In the genomic region with DNA sequence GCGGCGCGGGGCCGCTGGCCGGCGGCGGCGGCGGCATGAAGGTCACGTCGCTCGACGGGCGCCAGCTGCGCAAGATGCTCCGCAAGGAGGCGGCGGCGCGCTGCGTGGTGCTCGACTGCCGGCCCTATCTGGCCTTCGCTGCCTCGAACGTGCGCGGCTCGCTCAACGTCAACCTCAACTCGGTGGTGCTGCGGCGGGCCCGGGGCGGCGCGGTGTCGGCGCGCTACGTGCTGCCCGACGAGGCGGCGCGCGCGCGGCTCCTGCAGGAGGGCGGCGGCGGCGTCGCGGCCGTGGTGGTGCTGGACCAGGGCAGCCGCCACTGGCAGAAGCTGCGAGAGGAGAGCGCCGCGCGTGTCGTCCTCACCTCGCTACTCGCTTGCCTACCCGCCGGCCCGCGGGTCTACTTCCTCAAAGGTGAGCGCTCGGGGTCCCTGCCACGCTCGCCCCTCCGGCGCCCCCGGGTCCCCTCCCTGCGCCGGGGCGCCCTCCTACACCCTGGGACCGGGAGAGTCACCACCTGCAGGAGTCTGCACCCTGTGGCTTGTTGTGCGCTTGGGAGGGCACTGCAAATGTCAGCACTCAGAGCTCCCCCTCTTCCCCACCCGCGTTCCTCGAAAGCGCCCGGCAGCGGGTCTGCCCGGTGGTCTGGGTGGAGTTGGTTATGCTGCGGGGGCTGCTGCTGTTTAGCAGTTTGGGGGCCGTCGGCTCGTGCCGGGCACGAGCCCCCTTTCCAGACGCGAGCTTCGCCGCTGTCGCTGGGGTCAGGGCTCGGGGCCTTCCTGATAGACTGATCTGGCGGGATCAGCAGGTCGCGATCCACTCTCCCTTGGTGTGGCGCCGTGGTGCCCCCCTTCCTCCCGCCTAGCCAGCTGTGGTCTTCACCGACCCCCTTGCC, we compare ENCODE assay signal across 8 cellular contexts. TPM values are rescaled to one million over a fixed set of nuclear protein-coding genes. Genes with fewer than 3 reads are reported as not detected.
A peak's percentile ranks its signal among the peaks of the same experiment; 100 is the strongest.
DNase-seq lines count a peak whose midpoint lies in the region; ATAC-seq and TF ChIP-seq lines count a peak whose summit lies in the region.

No MANE protein-coding gene starts in this region.

- intact Hi-C loops in esophagus squamous epithelium (cut with DNase I): loop anchor here (5.0 kb wide), 1 partner anchor 141 kb away; no protein-coding TSS in a partner anchor

- H3K27ac Mint-ChIP-seq in nephron progenitor cell: peak overlapping the region; percentile 78

- H3K4me1 Mint-ChIP-seq in nephron progenitor cell: peaks cover 77% of the 10 kb centered on the region

- peaks cover 5% of the 10 kb centered on the region for H3K36me3 Mint-ChIP-seq in nephron progenitor cell (ENCODE audit: low read depth)

- H3K27me3 Mint-ChIP-seq in nephron progenitor cell (ENCODE audit: low read depth, poor library complexity): peaks cover 27% of the 10 kb centered on the region

- H3K4me1 ChIP-seq in esophagus squamous epithelium (peaks cover 41 to 72% (median 55%) of the 10 kb centered on the region in 3 donors), urinary bladder (ENCODE audit: insufficient read depth) (no peaks in the 10 kb centered on the region)

- peak overlapping the region; percentile 59 to 78 (median 70) for H3K4me3 ChIP-seq in esophagus squamous epithelium
- H3K4me3 ChIP-seq in urinary bladder (ENCODE audit: low read depth, low read length): peak overlapping the region; percentile 84

- no peaks in the 10 kb centered on the region for H3K9me3 ChIP-seq in esophagus squamous epithelium

- WGBS in esophagus squamous epithelium, 2 donors: 5 to 9% methylated on average over 13 to 17 of the region's 107 CpGs
- WGBS in urinary bladder: 6% methylated on average over 107 of the region's 107 CpGs

- TF ChIP-seq CTCF in esophagus squamous epithelium (IDR thresholded peaks at IDR 0.05): peak in 2 of 6 experiments; percentile 13 to 16
- TF ChIP-seq CTCF in nephron progenitor cell (IDR thresholded peaks at IDR 0.05): no peak

- peak; percentile 24 for ATAC-seq in GM18502 (IDR thresholded peaks at IDR 0.05; ENCODE audit: poor library complexity, unreplicated experiment)
- ATAC-seq in HG02610 (IDR thresholded peaks at IDR 0.05; ENCODE audit: unreplicated experiment): peak; percentile 11

- H3K27ac ChIP-seq in esophagus squamous epithelium (peak overlapping the region; percentile 84 to 94 (median 91)), urinary bladder (ENCODE audit: low read depth) (peak overlapping the region; percentile 80)

- peaks cover 0 to 9% (median 0%) of the 10 kb centered on the region in 4 donors for H3K27me3 ChIP-seq in esophagus squamous epithelium

- H3K36me3 ChIP-seq in esophagus squamous epithelium (no peaks in the 10 kb centered on the region), urinary bladder (ENCODE audit: insufficient read depth) (no peaks in the 10 kb centered on the region)

- no peak for TF ChIP-seq POLR2A in esophagus squamous epithelium (IDR thresholded peaks at IDR 0.05)

- no peaks in the 10 kb centered on the region for H3K9me3 Mint-ChIP-seq in nephron progenitor cell

- peak overlapping the region; percentile 95 for H3K4me3 Mint-ChIP-seq in nephron progenitor cell

- DNase-seq in NCI-H2227 treated with DMSO at 0.1 percent for 48 hours (lab: John Stamatoyannopoulos, UW): peak; percentile 15
- DNase-seq in activated T-cell treated with anti-CD3 and anti-CD28 coated beads for 48 hours (ENCODE audit: low read depth): peak; percentile 64
- no peak for DNase-seq in esophagus squamous epithelium (lab: John Stamatoyannopoulos, UW)
- peak; percentile 71 for DNase-seq in nephron progenitor cell
- no peak for DNase-seq in SW480 (ENCODE audit: low spot score)

RNA-seq across cellular contexts. Expression of gene DUSP5, which starts 0.6 kb away (rescaled TPM):
- 10 to 100 TPM; 15.0 to 60.6 (median 47.9) TPM for total RNA-seq in esophagus squamous epithelium
- 8.5 TPM for total RNA-seq in urinary bladder
- polyA plus RNA-seq in urinary bladder: 18.7 TPM

Comparison
In these comparisons a context has a peak if more than half of its experiments do, and no peak if none do; other contexts are left out.
1. DNase-seq: peak in NCI-H2227 treated with DMSO at 0.1 percent for 48 hours (single experiment), activated T-cell treated with anti-CD3 and anti-CD28 coated beads for 48 hours (single experiment) and nephron progenitor cell (single experiment); none in esophagus squamous epithelium (single experiment) and SW480 (single experiment).